1 cellular context compared by ENCODE assay signal in genomic region chr2:51697095-51697494, GRCh38.
TF ChIP-seq lines count a peak whose summit lies in the region.

No MANE protein-coding gene starts in this region.

TF ChIP-seq in liver, 16 proteins besides CTCF, POLR2A, EP300 and RAD21 (continued from another document):
- no peak for TF ChIP-seq ATF3 (IDR thresholded peaks at IDR 0.05)
- no peak for TF ChIP-seq RXRA (IDR thresholded peaks at IDR 0.05)
